1 cellular context compared by ENCODE assay signal in genomic region chr14:22871962-22872832, GRCh38.
A peak's percentile ranks its signal among the peaks of the same experiment; 100 is the strongest.
TF ChIP-seq lines count a peak whose summit lies in the region.

No MANE protein-coding gene starts in this region.

TF ChIP-seq in HepG2, 621 proteins besides CTCF, POLR2A, EP300 and RAD21 (continued from another document and continues in another):
- TF ChIP-seq ZNF276 (CRISPR knock-in tag; IDR thresholded peaks at IDR 0.05; ENCODE audit: low read depth) (no peak; the same call in 1 of the 2 replicates), HIVEP1 (CRISPR knock-in tag; IDR thresholded peaks at IDR 0.05) (peak; percentile 16; the same call in 1 of the 2 replicates), ZNF451 (CRISPR knock-in tag; IDR thresholded peaks at IDR 0.05) (no peak), SMAD9 (CRISPR knock-in tag; IDR thresholded peaks at IDR 0.05) (no peak), JARID2 (CRISPR knock-in tag; IDR thresholded peaks at IDR 0.05; ENCODE audit: insufficient replicate concordance) (peak; percentile 70), ZSCAN25 (CRISPR knock-in tag; IDR thresholded peaks at IDR 0.05) (no peak), PREB (CRISPR knock-in tag; IDR thresholded peaks at IDR 0.05) (no peak), TEAD3 (CRISPR knock-in tag; optimal IDR thresholded peaks at IDR 0.05; ENCODE audit: borderline replicate concordance) (peak; percentile 52), ZNF160 (CRISPR knock-in tag; IDR thresholded peaks at IDR 0.05) (peak; percentile 59; the same call in 1 of the 2 replicates), ZNF800 (CRISPR knock-in tag; IDR thresholded peaks at IDR 0.05) (no peak; the same call in 1 of the 2 replicates), KDM5A (IDR thresholded peaks at IDR 0.05; ENCODE audit: borderline replicate concordance, low read length) (peak; percentile 68), ZFP41 (CRISPR knock-in tag; IDR thresholded peaks at IDR 0.05; ENCODE audit: borderline replicate concordance) (no peak), ZNF274 (CRISPR knock-in tag; IDR thresholded peaks at IDR 0.05) (no peak; the same call in 1 of the 2 replicates), ZSCAN12 (CRISPR knock-in tag; IDR thresholded peaks at IDR 0.05) (0 out of 2 replicates have a peak, but pooled peaks have one; percentile 45), SMARCE1 (IDR thresholded peaks at IDR 0.05; ENCODE audit: borderline replicate concordance) (no peak), GPN1 (CRISPR knock-in tag; IDR thresholded peaks at IDR 0.05; ENCODE audit: borderline replicate concordance) (no peak), STAT5B (CRISPR knock-in tag; IDR thresholded peaks at IDR 0.05) (no peak), ARHGAP35 (CRISPR knock-in tag; IDR thresholded peaks at IDR 0.05; ENCODE audit: borderline replicate concordance) (no peak), FOSL2 (CRISPR knock-in tag; IDR thresholded peaks at IDR 0.05) (peak; percentile 53), NR1H2 (CRISPR knock-in tag; IDR thresholded peaks at IDR 0.05; ENCODE audit: borderline replicate concordance, low read depth) (peak; percentile 68; the same call in 1 of the 2 replicates), TFE3 (CRISPR knock-in tag; IDR thresholded peaks at IDR 0.05) (no peak), ELF1 (CRISPR knock-in tag; IDR thresholded peaks at IDR 0.05) (peak; percentile 83), SMC3 (IDR thresholded peaks at IDR 0.05; ENCODE audit: low read length) (peak; percentile 79), TBX2 (CRISPR knock-in tag; IDR thresholded peaks at IDR 0.05; ENCODE audit: borderline replicate concordance) (no peak; the same call in 1 of the 2 replicates), ZNF124 (CRISPR knock-in tag; IDR thresholded peaks at IDR 0.05) (0 out of 2 replicates have a peak, but pooled peaks have one; percentile 70), RXRB (CRISPR knock-in tag; IDR thresholded peaks at IDR 0.05; ENCODE audit: borderline replicate concordance) (peak; percentile 49; the same call in 1 of the 2 replicates), RBAK (CRISPR knock-in tag; IDR thresholded peaks at IDR 0.05) (no peak), REXO4 (CRISPR knock-in tag; IDR thresholded peaks at IDR 0.05; ENCODE audit: borderline replicate concordance) (0 out of 2 replicates have a peak, but pooled peaks have one; percentile 65), SUZ12 (IDR thresholded peaks at IDR 0.05; ENCODE audit: low read depth, low read length) (no peak), ZNF761 (CRISPR knock-in tag; conservative IDR thresholded peaks at IDR 0.05) (peak; percentile 51; the same call in 1 of the 2 replicates), DR1 (CRISPR knock-in tag; IDR thresholded peaks at IDR 0.05) (no peak; the same call in 1 of the 2 replicates), MAF1 (CRISPR knock-in tag; IDR thresholded peaks at IDR 0.05; ENCODE audit: borderline replicate concordance) (0 out of 2 replicates have a peak, but pooled peaks have one; percentile 92), ZFP36 (IDR thresholded peaks at IDR 0.05; ENCODE audit: borderline replicate concordance, low read depth, low read length, partially characterized antibody) (no peak), ZBTB38 (CRISPR knock-in tag; IDR thresholded peaks at IDR 0.05) (no peak; the same call in 1 of the 2 replicates), NFIC (IDR thresholded peaks at IDR 0.05; ENCODE audit: low read length) (no peak), ATF1 (CRISPR knock-in tag; IDR thresholded peaks at IDR 0.05) (no peak), U2AF1 (optimal IDR thresholded peaks at IDR 0.05; ENCODE audit: low read depth, low read length) (no peak), GTF2F1 (IDR thresholded peaks at IDR 0.05; ENCODE audit: low read length) (no peak), ZBTB40 (IDR thresholded peaks at IDR 0.05) (no peak), ZBTB40 (CRISPR knock-in tag; IDR thresholded peaks at IDR 0.05) (no peak; the same call in 1 of the 2 replicates), ZNF672 (CRISPR knock-in tag; IDR thresholded peaks at IDR 0.05) (no peak), DDIT3 (CRISPR knock-in tag; IDR thresholded peaks at IDR 0.05) (no peak), SCMH1 (CRISPR knock-in tag; IDR thresholded peaks at IDR 0.05; ENCODE audit: borderline replicate concordance) (no peak), SNRNP70 (IDR thresholded peaks at IDR 0.05; ENCODE audit: low read depth, low read length) (no peak)
